Comparison of ENCODE assay signal across 32 cellular contexts in genomic region chr1:54838565-54839180, GRCh38. TPM values are rescaled to one million over a fixed set of nuclear protein-coding genes. Genes with fewer than 3 reads are reported as not detected.
"Had no signal": no experiment of that assay in that cellular context is flagged by ENCODE, and none has a peak within 500 bp of the region (broad histone marks: within the 10 kb centered on the region; RNA-seq: fewer than 3 reads in every experiment).

No MANE protein-coding gene starts in this region.

- H3K27me3 ChIP-seq: esophagus squamous epithelium, neutrophil, ovary, sigmoid colon had no signal

- H3K4me3 Mint-ChIP-seq: activated CD8-positive, alpha-beta T cell treated with anti-CD3 and anti-CD28 coated beads for 36 hours; activated naive CD8-positive, alpha-beta T cell treated with anti-CD3 and anti-CD28 coated beads, Interleukin-2, amount 50 U/mL, for 24 hours; activated T-helper 1 cell treated with anti-CD3 and anti-CD28 coated beads, Interleukin-12 subunit alpha, Interleukin-12 subunit beta, Interleukin-2, Interleukin-4 antibody, amounts not matched to agents 30 ng/mL and 10 ng/mL and 1 ng/mL, durations not matched to agents 14 hours and 24 hours and 36 hours; dendritic cell treated with granulocyte-macrophage colony-stimulating factor and Interleukin-4, amounts not matched to agents 40 ng/mL and 50 ng/mL, for 4 days; nephron; stimulated activated memory B cell treated with anti-CD40 and anti-IgM and Interleukin-4, amounts not matched to agents 10 μg/mL and 1 μg/mL and 100 μg/mL, for 72 hours; stimulated activated naive CD8-positive, alpha-beta T cell treated with anti-CD3 and anti-CD28 coated beads, Interleukin-15, amount 100 ng/mL, for 72 hours; WTC11 had no signal

- H3K9me3 Mint-ChIP-seq: activated CD8-positive, alpha-beta T cell treated with anti-CD3 and anti-CD28 coated beads for 36 hours; activated naive CD8-positive, alpha-beta T cell treated with anti-CD3 and anti-CD28 coated beads, Interleukin-2, amount 50 U/mL, for 24 hours; activated T-helper 1 cell treated with anti-CD3 and anti-CD28 coated beads, Interleukin-12 subunit alpha, Interleukin-12 subunit beta, Interleukin-2, Interleukin-4 antibody, amounts not matched to agents 30 ng/mL and 10 ng/mL and 1 ng/mL, durations not matched to agents 14 hours and 24 hours and 36 hours; dendritic cell treated with granulocyte-macrophage colony-stimulating factor and Interleukin-4, amounts not matched to agents 40 ng/mL and 50 ng/mL, for 4 days; stimulated activated memory B cell treated with anti-CD40 and anti-IgM and Interleukin-4, amounts not matched to agents 10 μg/mL and 1 μg/mL and 100 μg/mL, for 72 hours; stimulated activated naive CD8-positive, alpha-beta T cell treated with anti-CD3 and anti-CD28 coated beads, Interleukin-15, amount 100 ng/mL, for 72 hours; WTC11 had no signal

- H3K4me3 ChIP-seq: esophagus squamous epithelium, ovary, prostate gland, sigmoid colon, tibial artery had no signal

- H3K27me3 Mint-ChIP-seq: activated CD8-positive, alpha-beta T cell treated with anti-CD3 and anti-CD28 coated beads for 36 hours; dendritic cell treated with granulocyte-macrophage colony-stimulating factor and Interleukin-4, amounts not matched to agents 40 ng/mL and 50 ng/mL, for 4 days; stimulated activated naive CD8-positive, alpha-beta T cell treated with anti-CD3 and anti-CD28 coated beads, Interleukin-15, amount 100 ng/mL, for 72 hours had no signal

- H3K27ac ChIP-seq: neutrophil, ovary, prostate gland, sigmoid colon, tibial artery had no signal

- H3K9me3 ChIP-seq: esophagus squamous epithelium, neutrophil, ovary, prostate gland, sigmoid colon, tibial artery had no signal

- FAIRE-seq: islet of Langerhans, small intestine had no signal

- H3K36me3 ChIP-seq: esophagus squamous epithelium, neutrophil, ovary, prostate gland, sigmoid colon, tibial artery had no signal

- H3K36me3 Mint-ChIP-seq: WTC11 had no signal

- H3K27ac Mint-ChIP-seq: activated CD8-positive, alpha-beta T cell treated with anti-CD3 and anti-CD28 coated beads for 36 hours; activated naive CD8-positive, alpha-beta T cell treated with anti-CD3 and anti-CD28 coated beads, Interleukin-2, amount 50 U/mL, for 24 hours; activated T-helper 1 cell treated with anti-CD3 and anti-CD28 coated beads, Interleukin-12 subunit alpha, Interleukin-12 subunit beta, Interleukin-2, Interleukin-4 antibody, amounts not matched to agents 30 ng/mL and 10 ng/mL and 1 ng/mL, durations not matched to agents 14 hours and 24 hours and 36 hours; dendritic cell treated with granulocyte-macrophage colony-stimulating factor and Interleukin-4, amounts not matched to agents 40 ng/mL and 50 ng/mL, for 4 days; nephron; stimulated activated memory B cell treated with anti-CD40 and anti-IgM and Interleukin-4, amounts not matched to agents 10 μg/mL and 1 μg/mL and 100 μg/mL, for 72 hours; WTC11 had no signal

- H3K4me1 Mint-ChIP-seq: activated naive CD8-positive, alpha-beta T cell treated with anti-CD3 and anti-CD28 coated beads, Interleukin-2, amount 50 U/mL, for 24 hours; nephron; stimulated activated memory B cell treated with anti-CD40 and anti-IgM and Interleukin-4, amounts not matched to agents 10 μg/mL and 1 μg/mL and 100 μg/mL, for 72 hours; stimulated activated naive CD8-positive, alpha-beta T cell treated with anti-CD3 and anti-CD28 coated beads, Interleukin-15, amount 100 ng/mL, for 72 hours had no signal

- DNase-seq: activated CD4-positive, alpha-beta T cell treated with anti-CD3 and anti-CD28 coated beads for 1 hour; activated CD4-positive, alpha-beta T cell treated with anti-CD3 and anti-CD28 coated beads, Interleukin-2, amount 50 U/mL, for 1 hour; activated CD8-positive, alpha-beta T cell treated with anti-CD3 and anti-CD28 coated beads for 36 hours; activated gamma-delta T cell treated with Interleukin-2 at 50 U/mL for 16 hours; activated naive CD4-positive, alpha-beta T cell treated with anti-CD3 and anti-CD28 coated beads, Interleukin-2, amount 50 U/mL, for 16 hours; activated naive CD8-positive, alpha-beta T cell treated with anti-CD3 and anti-CD28 coated beads, Interleukin-2, amount 50 U/mL, for 24 hours; activated T-cell treated with anti-CD3 and anti-CD28 coated beads, Interleukin-2, amount 50 U/mL, for 1 hour; amygdala; central memory CD4-positive, alpha-beta T cell; esophagus squamous epithelium; foreskin melanocyte; left cardiac atrium; mammary epithelial cell; ovary; retina; sigmoid colon; small intestine; stimulated activated CD4-positive, alpha-beta T cell treated with anti-CD3 and anti-CD28 coated beads, Interleukin-1b, Interleukin-23, amount 100 ng/mL, for 48 hours; stimulated activated CD4-positive, alpha-beta T cell treated with anti-CD3 and anti-CD28 coated beads, Interleukin-4, amount 100 ng/mL, for 4 hours; stimulated activated CD8-positive, alpha-beta memory T cell treated with anti-CD3 and anti-CD28 coated beads, Interleukin-4, amount 100 ng/mL, for 48 hours; stimulated activated naive CD8-positive, alpha-beta T cell treated with anti-CD3 and anti-CD28 coated beads, Interleukin-15, amount 100 ng/mL, for 72 hours; T-helper 2 cell had no signal

- ATAC-seq: activated CD8-positive, alpha-beta T cell treated with anti-CD3 and anti-CD28 coated beads for 36 hours; activated naive CD8-positive, alpha-beta T cell treated with anti-CD3 and anti-CD28 coated beads, Interleukin-2, amount 50 U/mL, for 24 hours; left cardiac atrium; stimulated activated memory B cell treated with anti-CD40 and anti-IgM and Interleukin-4, amounts not matched to agents 10 μg/mL and 1 μg/mL and 100 μg/mL, for 72 hours; stimulated activated naive CD8-positive, alpha-beta T cell treated with anti-CD3 and anti-CD28 coated beads, Interleukin-15, amount 100 ng/mL, for 72 hours; WTC11 had no signal

- H3K4me1 ChIP-seq: sigmoid colon, tibial artery had no signal

RNA-seq across cellular contexts. Expression of gene TTC22, which starts 37.5 kb away (rescaled TPM):
- total RNA-seq: glomerular endothelial cell had no signal
